ENCODE assay signal across 1 cellular context in genomic region chr1:113375878-113376277, GRCh38.
TF ChIP-seq lines count a peak whose summit lies in the region.

No MANE protein-coding gene starts in this region.

TF ChIP-seq in HepG2, 621 proteins besides CTCF, POLR2A, EP300 and RAD21:
- no peak for TF ChIP-seq HMGXB3 (CRISPR knock-in tag; IDR thresholded peaks at IDR 0.05; ENCODE audit: borderline replicate concordance)
- no peak for TF ChIP-seq E2F1 (CRISPR knock-in tag; IDR thresholded peaks at IDR 0.05)
- TF ChIP-seq DMTF1 (CRISPR knock-in tag; IDR thresholded peaks at IDR 0.05): no peak
- TF ChIP-seq CSRNP2 (CRISPR knock-in tag; conservative IDR thresholded peaks at IDR 0.05; ENCODE audit: low read depth): no peak
- TF ChIP-seq NFYC (CRISPR knock-in tag; IDR thresholded peaks at IDR 0.05): no peak
- TF ChIP-seq ZNF672 (CRISPR knock-in tag; IDR thresholded peaks at IDR 0.05): no peak
- no peak for TF ChIP-seq TRAFD1 (CRISPR knock-in tag; IDR thresholded peaks at IDR 0.05; ENCODE audit: borderline replicate concordance)
- TF ChIP-seq HIVEP1 (CRISPR knock-in tag; IDR thresholded peaks at IDR 0.05): no peak
- TF ChIP-seq HIC2 (CRISPR knock-in tag; IDR thresholded peaks at IDR 0.05; ENCODE audit: low read depth): no peak
- TF ChIP-seq NR2F6 (IDR thresholded peaks at IDR 0.05): no peak
- TF ChIP-seq NR2F6 (CRISPR knock-in tag; IDR thresholded peaks at IDR 0.05): no peak
- no peak for TF ChIP-seq MED1 (CRISPR knock-in tag; IDR thresholded peaks at IDR 0.05)
- TF ChIP-seq ZNF414 (CRISPR knock-in tag; IDR thresholded peaks at IDR 0.05): no peak
- no peak for TF ChIP-seq ZFP41 (CRISPR knock-in tag; IDR thresholded peaks at IDR 0.05; ENCODE audit: borderline replicate concordance)
- no peak for TF ChIP-seq JARID2 (CRISPR knock-in tag; IDR thresholded peaks at IDR 0.05; ENCODE audit: insufficient replicate concordance)
- no peak for TF ChIP-seq KIAA2018 (CRISPR knock-in tag; IDR thresholded peaks at IDR 0.05; ENCODE audit: borderline replicate concordance)
- TF ChIP-seq ZBTB7A (CRISPR knock-in tag; IDR thresholded peaks at IDR 0.05): no peak
- TF ChIP-seq ZNF276 (CRISPR knock-in tag; IDR thresholded peaks at IDR 0.05; ENCODE audit: low read depth): no peak
TF ChIP-seq in HepG2: peak in this region for 0.
